ENCODE assay signal across 22 cellular contexts in the genomic region with DNA sequence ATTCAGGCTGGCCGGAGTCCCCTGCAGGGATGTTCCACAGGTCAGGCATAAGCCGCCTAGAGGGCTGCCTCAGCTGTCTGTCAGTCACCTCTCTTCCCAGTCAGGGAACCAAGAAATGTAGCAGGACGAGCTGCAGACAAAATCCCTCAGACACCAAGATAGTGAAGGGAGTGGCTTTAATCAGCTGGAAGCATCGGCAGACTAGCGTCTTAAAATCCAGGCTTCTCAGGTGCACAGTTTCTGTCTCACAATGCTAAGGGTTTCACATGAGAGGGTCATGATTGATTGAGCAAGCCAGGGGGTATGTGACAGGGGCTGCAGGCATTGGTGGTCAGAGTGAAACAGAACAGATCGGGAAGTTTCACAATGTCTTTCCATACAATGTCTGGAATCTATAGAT.
DNase-seq lines count a peak whose midpoint lies in the region; ATAC-seq and TF ChIP-seq lines count a peak whose summit lies in the region.
"Had no signal": no experiment of that assay in that cellular context is flagged by ENCODE, and none has a peak within 500 bp of the region (broad histone marks: within the 10 kb centered on the region; RNA-seq: fewer than 3 reads in every experiment).

No MANE protein-coding gene starts in this region.

- H3K4me2 ChIP-seq in OCI-LY1 (ENCODE audit: low read length) = peak overlapping the region; percentile 52
- H3K4me2 ChIP-seq: A549 had no signal

- intact Hi-C loops in esophagus squamous epithelium (cut with DNase I) (no loop called here), sciatic nerve (cut with DNase I) (no loop called here)

- no peaks in the 10 kb centered on the region for H4K20me1 ChIP-seq in OCI-LY1 (ENCODE audit: insufficient read depth, low read length)

- H3K36me3 ChIP-seq in HUES6 (ENCODE audit: control insufficient read depth, insufficient read depth, low read length) (no peaks in the 10 kb centered on the region), OCI-LY1 (ENCODE audit: insufficient read depth, low read length) (no peaks in the 10 kb centered on the region; the same call in 1 of the 2 replicates), esophagus squamous epithelium (no peaks in the 10 kb centered on the region)

- peaks cover 12% of the 10 kb centered on the region for H3K9me3 ChIP-seq in HUES6 (ENCODE audit: control insufficient read depth, insufficient read depth, low read depth, low read length)
- H3K9me3 ChIP-seq in OCI-LY1 (ENCODE audit: low read length) = no peaks in the 10 kb centered on the region
- peaks cover 0 to 16% (median 9%) of the 10 kb centered on the region in 3 donors for H3K9me3 ChIP-seq in esophagus squamous epithelium
- H3K9me3 ChIP-seq: Caco-2 had no signal

- no peak for ATAC-seq in HG02571 (IDR thresholded peaks at IDR 0.05; ENCODE audit: unreplicated experiment)
- no peak for ATAC-seq in sciatic nerve
- ATAC-seq: A549; CD8-positive, alpha-beta T cell; GM12878; HepG2; PC-3; SK-N-SH treated with all-trans-retinoic acid at 6 μM for 48 hours had no signal

- no peak overlapping the region for H2AFZ ChIP-seq in OCI-LY1 (ENCODE audit: low read length)

- H3K9me2 ChIP-seq in OCI-LY1 (ENCODE audit: low read depth, low read length) = no peaks in the 10 kb centered on the region

- no peak overlapping the region for H3K27ac ChIP-seq in HUES6 (ENCODE audit: low read depth, low read length)
- H3K27ac ChIP-seq in OCI-LY1 (ENCODE audit: low read depth, low read length, poor library complexity, severe bottlenecking) = peak overlapping the region; percentile 90
- no peak overlapping the region for H3K27ac ChIP-seq in esophagus squamous epithelium
- H3K27ac ChIP-seq: A549, C4-2B, HL-60 had no signal

- in situ Hi-C loops in GM13977 (cut with MboI; ENCODE audit: low pct_unique_long_range_greater_than_20kb, low sequenced_read_pairs, unreplicated experiment) = no loop called here

- DNase-seq in islet precursor cell = peak; percentile 93
- DNase-seq in esophagus squamous epithelium (lab: John Stamatoyannopoulos, UW) = no peak
- no peak for DNase-seq in GM13977 (ENCODE audit: low spot score)
- DNase-seq in sciatic nerve (ENCODE audit: low spot score) = no peak
- DNase-seq: CD8-positive, alpha-beta T cell; GDM1; HCEC 1CT; NCI-H2029; NCI-H446; NCI-H524 treated with DMSO at 0.1 percent for 48 hours; NCI-H774; PC-3 had no signal

- H3K4me1 ChIP-seq in HUES6 (ENCODE audit: control insufficient read depth, insufficient read depth, low read length) (no peaks in the 10 kb centered on the region), OCI-LY1 (ENCODE audit: insufficient read depth, low read length, severe bottlenecking) (peaks cover 25% of the 10 kb centered on the region), esophagus squamous epithelium (no peaks in the 10 kb centered on the region)
- H3K4me1 ChIP-seq: Caco-2 had no signal

- no peak for TF ChIP-seq POLR2A in esophagus squamous epithelium (IDR thresholded peaks at IDR 0.05)

- TF ChIP-seq CTCF in OCI-LY1 (IDR thresholded peaks at IDR 0.05; ENCODE audit: low read length) = no peak
- no peak for TF ChIP-seq CTCF in esophagus squamous epithelium (IDR thresholded peaks at IDR 0.05)
- TF ChIP-seq CTCF in GM13977 (IDR thresholded peaks at IDR 0.05; ENCODE audit: extremely low read depth, insufficient read depth, missing control alignments) = no peak

- no peaks in the 10 kb centered on the region for H3K27me3 ChIP-seq in HUES6 (ENCODE audit: control insufficient read depth, insufficient read depth, low read length)
- no peaks in the 10 kb centered on the region for H3K27me3 ChIP-seq in OCI-LY1 (ENCODE audit: insufficient read depth, low read length)
- H3K27me3 ChIP-seq in esophagus squamous epithelium = no peaks in the 10 kb centered on the region

- peak overlapping the region; percentile 63 for H3K9ac ChIP-seq in HUES6 (ENCODE audit: low read length)
- H3K9ac ChIP-seq in OCI-LY1 (ENCODE audit: low read length) = no peak overlapping the region; the same call in 1 of the 2 replicates

- no peaks in the 10 kb centered on the region for H3K79me2 ChIP-seq in OCI-LY1 (ENCODE audit: insufficient read depth, low read length)

- H3F3A ChIP-seq in OCI-LY1 (ENCODE audit: insufficient read depth, low read length) = no peaks in the 10 kb centered on the region

- 76 to 89% methylated on average over 2 to 3 of the region's 6 CpGs for WGBS in esophagus squamous epithelium, 2 donors

- H3K4me3 ChIP-seq in HUES6 (ENCODE audit: low read depth, low read length) = no peak overlapping the region
- H3K4me3 ChIP-seq in OCI-LY1 (ENCODE audit: low read depth, low read length, poor library complexity, severe bottlenecking) = peak overlapping the region; percentile 2
- no peak overlapping the region for H3K4me3 ChIP-seq in esophagus squamous epithelium
- H3K4me3 ChIP-seq: A549, GM12878 had no signal
